8 cellular contexts compared by ENCODE assay signal in the genomic region with DNA sequence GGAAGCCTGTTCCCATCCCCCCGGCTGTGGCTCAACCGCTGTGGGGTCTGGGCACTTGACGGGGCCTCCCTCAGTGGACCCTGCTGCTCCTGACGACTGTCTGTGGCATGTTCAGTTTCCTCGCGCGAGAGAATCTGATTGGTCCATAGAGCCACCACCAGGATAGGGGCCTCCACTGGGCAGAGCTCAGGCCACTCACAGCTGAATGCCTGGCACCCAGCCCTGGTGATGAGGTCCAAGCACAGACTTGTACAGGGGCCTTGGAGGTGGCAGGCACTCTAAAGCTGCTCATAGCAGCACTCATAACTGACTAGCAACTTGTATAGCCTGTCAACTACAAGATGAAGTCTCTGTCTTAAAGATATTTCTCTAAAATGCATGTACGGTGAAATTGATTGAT.
"Had no signal": no experiment of that assay in that cellular context is flagged by ENCODE, and none has a peak within 500 bp of the region (broad histone marks: within the 10 kb centered on the region; RNA-seq: fewer than 3 reads in every experiment).

No MANE protein-coding gene starts in this region.

- H3K4me1 Mint-ChIP-seq: stimulated activated naive CD8-positive, alpha-beta T cell treated with anti-CD3 and anti-CD28 coated beads, Interleukin-15, amount 100 ng/mL, for 72 hours had no signal

- DNase-seq: activated naive CD4-positive, alpha-beta T cell treated with anti-CD3 and anti-CD28 coated beads for 36 hours; mammary epithelial cell; naive thymus-derived CD8-positive, alpha-beta T cell; stimulated activated naive CD8-positive, alpha-beta T cell treated with anti-CD3 and anti-CD28 coated beads, Interleukin-15, amount 100 ng/mL, for 72 hours had no signal

- H3K4me3 Mint-ChIP-seq: activated naive CD4-positive, alpha-beta T cell treated with anti-CD3 and anti-CD28 coated beads for 36 hours; naive thymus-derived CD8-positive, alpha-beta T cell; stimulated activated naive CD8-positive, alpha-beta T cell treated with anti-CD3 and anti-CD28 coated beads, Interleukin-15, amount 100 ng/mL, for 72 hours; T-helper 2 cell treated with Interferon-gamma antibody and Interleukin-4, amounts not matched to agents 5 μg/mL and 100 μg/mL, for 36 hours had no signal

- H3K27ac ChIP-seq: neutrophil had no signal

- H3K36me3 ChIP-seq: neutrophil had no signal

- ATAC-seq: naive thymus-derived CD8-positive, alpha-beta T cell; sciatic nerve; stimulated activated naive CD8-positive, alpha-beta T cell treated with anti-CD3 and anti-CD28 coated beads, Interleukin-15, amount 100 ng/mL, for 72 hours had no signal

- H3K27me3 ChIP-seq: neutrophil had no signal

- H3K27me3 Mint-ChIP-seq: naive thymus-derived CD8-positive, alpha-beta T cell; stimulated activated naive CD8-positive, alpha-beta T cell treated with anti-CD3 and anti-CD28 coated beads, Interleukin-15, amount 100 ng/mL, for 72 hours had no signal

- H3K27ac Mint-ChIP-seq: activated naive CD4-positive, alpha-beta T cell treated with anti-CD3 and anti-CD28 coated beads for 36 hours; activated T-helper 2 cell treated with anti-CD3 and anti-CD28 coated beads, Interferon-gamma antibody, Interleukin-2, Interleukin-4, amounts not matched to agents 10 μg/mL and 5 μg/mL and 100 μg/mL, durations not matched to agents 14 hours and 24 hours and 36 hours; naive thymus-derived CD8-positive, alpha-beta T cell; stimulated activated naive CD8-positive, alpha-beta T cell treated with anti-CD3 and anti-CD28 coated beads, Interleukin-15, amount 100 ng/mL, for 72 hours; T-helper 2 cell treated with Interferon-gamma antibody and Interleukin-4, amounts not matched to agents 5 μg/mL and 100 μg/mL, for 36 hours had no signal
